10 cellular contexts compared by ENCODE assay signal in the genomic region with DNA sequence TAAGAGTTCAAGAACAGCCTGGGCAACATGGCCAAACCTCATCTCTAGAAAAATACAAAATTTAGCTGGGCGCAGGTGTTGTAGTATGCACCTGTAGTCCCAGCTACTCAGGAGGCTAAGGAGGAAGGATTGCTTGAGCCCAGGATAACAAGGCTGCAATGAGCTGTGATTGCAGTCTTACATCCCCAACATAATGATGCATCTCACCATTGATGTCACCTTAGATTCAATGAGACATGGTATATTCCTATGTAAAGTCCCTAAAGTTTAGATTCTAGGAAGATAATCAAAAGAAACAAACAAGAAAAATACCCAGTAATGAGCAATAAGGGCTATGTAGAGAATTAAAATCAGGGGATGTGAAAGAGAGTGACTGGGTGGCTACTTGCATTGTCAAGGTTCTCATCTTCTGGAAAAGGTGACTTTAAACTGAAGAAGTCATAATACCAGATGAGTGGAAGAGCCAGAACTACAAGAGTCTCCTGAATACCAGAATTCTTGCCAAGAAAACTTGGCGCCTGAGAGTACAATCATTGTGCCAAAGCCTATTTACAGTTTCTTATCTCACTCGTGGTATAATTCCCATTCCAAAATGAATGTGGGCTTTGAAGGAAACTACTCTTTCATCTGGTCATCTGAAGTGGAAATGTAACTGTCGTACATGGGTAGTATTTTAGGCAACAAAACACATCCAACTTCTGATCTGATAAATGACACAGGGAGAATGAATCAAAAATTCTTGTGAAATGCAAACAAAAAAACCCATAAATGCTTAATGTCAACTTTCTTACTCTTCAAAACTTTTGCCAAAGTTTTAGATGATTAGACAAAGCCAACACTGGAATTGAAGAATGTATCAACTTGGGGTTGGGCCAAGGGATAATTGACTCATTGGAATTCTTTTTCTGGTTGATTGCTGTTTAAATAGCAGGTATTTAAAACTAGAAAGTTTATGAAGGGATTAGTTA.
A peak's percentile ranks its signal among the peaks of the same experiment; 100 is the strongest.
DNase-seq lines count a peak whose midpoint lies in the region; ATAC-seq and TF ChIP-seq lines count a peak whose summit lies in the region.
"Had no signal": no experiment of that assay in that cellular context is flagged by ENCODE, and none has a peak within 500 bp of the region (broad histone marks: within the 10 kb centered on the region; RNA-seq: fewer than 3 reads in every experiment).

No MANE protein-coding gene starts in this region.

- no peak overlapping the region for H3K4me3 ChIP-seq in AG10803 (ENCODE audit: low read length)
- no peak overlapping the region for H3K4me3 ChIP-seq in epithelial cell of esophagus (ENCODE audit: low read length)

- DNase-seq in AG10803 (ENCODE audit: low read depth) (peak; percentile 6), HS-5 (ENCODE audit: low read depth) (peak; percentile 33), epithelial cell of esophagus (ENCODE audit: low read depth) (peak; percentile 46), myocyte (ENCODE audit: low read depth) (peak; percentile 65), NCI-H524 treated with DMSO at 0.1 percent for 48 hours (lab: John Stamatoyannopoulos, UW) (no peak), NCI-H69 (lab: John Stamatoyannopoulos, UW) (no peak)
- DNase-seq: NCI-H1694 treated with DMSO at 0.1 percent for 48 hours had no signal

- no peak for TF ChIP-seq CTCF in AG10803 (conservative IDR thresholded peaks at IDR 0.05; ENCODE audit: low read length)
- no peak for TF ChIP-seq CTCF in epithelial cell of esophagus (IDR thresholded peaks at IDR 0.05; ENCODE audit: insufficient read depth, low read depth, low read length, missing control alignments)

- ATAC-seq in HG02981 (IDR thresholded peaks at IDR 0.05; ENCODE audit: unreplicated experiment) (no peak), HG03135 (IDR thresholded peaks at IDR 0.05; ENCODE audit: unreplicated experiment) (no peak)
- ATAC-seq: Panc1 had no signal

Comparison
In these comparisons a context has a peak if more than half of its experiments do, and no peak if none do; other contexts are left out.
1. DNase-seq: peak in AG10803 (single experiment), HS-5 (single experiment), epithelial cell of esophagus (single experiment) and myocyte (single experiment); none in NCI-H524 treated with DMSO at 0.1 percent for 48 hours (single experiment) and NCI-H69 (single experiment).